ENCODE assay signal across 18 cellular contexts in genomic region chr6:5674141-5674540, GRCh38.
"Had no signal": no experiment of that assay in that cellular context is flagged by ENCODE, and none has a peak within 500 bp of the region (broad histone marks: within the 10 kb centered on the region; RNA-seq: fewer than 3 reads in every experiment).

No MANE protein-coding gene starts in this region.

- H3K27ac ChIP-seq: cardiac muscle cell, neutrophil, vagina had no signal

- H3K27me3 ChIP-seq: body of pancreas, cardiac muscle cell, heart right ventricle, neutrophil, vagina had no signal

- H3K9me3 ChIP-seq: body of pancreas, heart right ventricle, neutrophil, vagina had no signal

- H3K4me3 ChIP-seq: body of pancreas, cardiac muscle cell, heart right ventricle, lung, smooth muscle cell, vagina had no signal

- H3K4me2 ChIP-seq: smooth muscle cell had no signal

- H3K36me3 ChIP-seq: cardiac muscle cell, heart right ventricle, neutrophil, vagina had no signal

- DNase-seq: activated CD4-positive, alpha-beta T cell treated with anti-CD3 and anti-CD28 coated beads, Interleukin-2, amount 10 ng/mL, durations not matched to agents 24 days and 14 days; activated CD8-positive, alpha-beta memory T cell treated with anti-CD3 and anti-CD28 coated beads, Interleukin-2, amount 10 ng/mL, durations not matched to agents 7 days and 5 days; activated CD8-positive, alpha-beta T cell treated with anti-CD3 and anti-CD28 coated beads for 36 hours; activated gamma-delta T cell; activated T-cell treated with anti-CD3 and anti-CD28 coated beads for 4 hours; effector CD8-positive, alpha-beta T cell; erythroblast; heart right ventricle; kidney; stimulated activated CD4-positive, alpha-beta T cell treated with anti-CD3 and anti-CD28 coated beads, Interleukin-2, amount 100 ng/mL, for 48 hours; stimulated activated CD8-positive, alpha-beta memory T cell treated with anti-CD3 and anti-CD28 coated beads, Interleukin-4, amount 100 ng/mL, for 48 hours; stimulated activated naive B cell treated with anti-CD40 and anti-IgM and Interleukin-4, amounts not matched to agents 10 μg/mL and 1 μg/mL and 100 μg/mL, for 72 hours had no signal

- ATAC-seq: activated CD8-positive, alpha-beta memory T cell treated with anti-CD3 and anti-CD28 coated beads, Interleukin-2, amount 10 ng/mL, durations not matched to agents 7 days and 5 days; activated CD8-positive, alpha-beta T cell treated with anti-CD3 and anti-CD28 coated beads for 36 hours; body of pancreas; stimulated activated naive B cell treated with anti-CD40 and anti-IgM and Interleukin-4, amounts not matched to agents 10 μg/mL and 1 μg/mL and 100 μg/mL, for 72 hours had no signal
